ENCODE assay signal across 8 cellular contexts in the genomic region with DNA sequence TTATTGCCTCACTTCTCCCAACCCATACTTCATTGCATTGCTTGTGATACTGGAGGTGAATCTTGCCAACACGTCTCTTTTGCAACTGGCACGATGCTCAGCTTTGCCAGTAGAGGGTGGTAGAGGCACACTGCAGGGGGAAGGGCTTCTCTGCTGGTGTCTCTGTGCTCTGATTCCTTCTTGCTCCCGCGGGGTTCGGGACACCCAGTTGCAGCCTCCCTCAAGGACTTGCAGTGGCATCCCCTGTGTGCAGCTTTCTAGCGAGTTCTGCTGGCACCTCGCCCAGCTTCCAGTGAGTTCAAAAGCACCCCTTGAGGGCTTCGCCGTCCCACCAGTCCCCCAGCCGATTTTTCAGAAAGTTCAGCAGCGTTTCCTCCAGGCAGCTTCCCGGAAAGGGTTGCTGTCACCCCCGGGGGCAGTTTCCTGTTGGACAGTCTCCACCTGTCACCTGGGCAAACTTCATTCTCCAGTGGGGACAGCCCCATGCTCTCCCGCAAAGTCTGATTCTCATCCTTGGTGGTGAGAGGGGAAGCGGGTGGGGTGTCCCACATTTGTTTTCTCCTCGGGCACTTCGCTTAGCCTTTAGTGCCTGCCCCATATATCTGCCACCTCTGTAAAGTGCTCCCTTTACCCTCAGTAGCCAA. TPM values are rescaled to one million over a fixed set of nuclear protein-coding genes. Genes with fewer than 3 reads are reported as not detected.
A peak's percentile ranks its signal among the peaks of the same experiment; 100 is the strongest.
DNase-seq lines count a peak whose midpoint lies in the region; ATAC-seq and TF ChIP-seq lines count a peak whose summit lies in the region.

No MANE protein-coding gene starts in this region.

- peak; percentile 46 for DNase-seq in NCI-H1105 (lab: John Stamatoyannopoulos, UW)
- DNase-seq in T-cell, result peak in 33 of 34 experiments; percentile 16 to 76 (median 55)
- DNase-seq in amniotic epithelial cell (ENCODE audit: low read depth), result peak; percentile 32
- peak; percentile 45 to 59 for DNase-seq in hippocampal formation (lab: John Stamatoyannopoulos, UW)

- peak overlapping the region; percentile 69 for H3K4me2 ChIP-seq in skeletal muscle satellite cell (ENCODE audit: low read length)

- H3K4me1 Mint-ChIP-seq in T-cell, result peaks cover 23 to 29% (median 24%) of the 10 kb centered on the region in 3 donors

- H3K4me3 Mint-ChIP-seq in T-cell, result peak overlapping the region; percentile 72 to 82 (median 77)

- ATAC-seq in HG02588 (IDR thresholded peaks at IDR 0.05; ENCODE audit: unreplicated experiment) (peak; percentile 80), T-cell (replicated peaks in 1 of 4) (peak; percentile 72 to 85 (median 83)), HG03139 (IDR thresholded peaks at IDR 0.05; ENCODE audit: unreplicated experiment) (no peak)

- no peaks in the 10 kb centered on the region for H3K36me3 Mint-ChIP-seq in T-cell

- peaks cover 4 to 10% of the 10 kb centered on the region in 2 donors for H3K27me3 Mint-ChIP-seq in T-cell

- H3K36me3 ChIP-seq in skeletal muscle satellite cell (ENCODE audit: insufficient read depth, low read length), result no peaks in the 10 kb centered on the region

- peak overlapping the region; percentile 90 to 91 for H3K27ac Mint-ChIP-seq in T-cell

- no peaks in the 10 kb centered on the region for H3K9me3 ChIP-seq in skeletal muscle satellite cell (replicated peaks; ENCODE audit: low read length)

- POLR2A ChIA-PET in T-cell (lab: Charles Lee), result no interaction called here

- H3K9me3 Mint-ChIP-seq in T-cell, result no peaks in the 10 kb centered on the region

- peak overlapping the region; percentile 60 for H3K4me3 ChIP-seq in skeletal muscle satellite cell (ENCODE audit: low read length)

- no peaks in the 10 kb centered on the region for H3K4me1 ChIP-seq in skeletal muscle satellite cell (ENCODE audit: control insufficient read depth, insufficient read depth, low read length)

- peaks cover 36% of the 10 kb centered on the region for H3K27me3 ChIP-seq in skeletal muscle satellite cell (ENCODE audit: control insufficient read depth, insufficient read depth, low read length)

- H3K9ac ChIP-seq in skeletal muscle satellite cell (ENCODE audit: low read depth, low read length), result no peak overlapping the region

- peak; percentile 87 for TF ChIP-seq CTCF in GM12801 (IDR thresholded peaks at IDR 0.05; ENCODE audit: extremely low read depth, insufficient read length)

- CTCF ChIA-PET in T-cell (lab: Charles Lee), result interaction anchor here (1.0 to 1.8 kb wide), 4 partner anchors 10 to 899 kb away, joined by 3 to 6 read pairs (median 4); no protein-coding TSS in a partner anchor

RNA-seq across cellular contexts. Expression of a gene that starts 35.4 kb away (rescaled TPM):
- total RNA-seq in T-cell, result not detected
- total RNA-seq in skeletal muscle satellite cell (2012; rRNA removed), result 3.8 and 6.3 TPM in 2 replicates

RNA-seq across cellular contexts. Expression of a gene that starts 59.2 kb away (rescaled TPM):
- under 1 TPM in 3 of 5 donors, not detected in 2; 0.13 to 0.67 (median 0.47) TPM for total RNA-seq in T-cell
- 0.22 TPM in 1 of 2 replicates, not detected in the other for total RNA-seq in skeletal muscle satellite cell (2012; rRNA removed)
